ENCODE assay signal across 23 cellular contexts in the genomic region with DNA sequence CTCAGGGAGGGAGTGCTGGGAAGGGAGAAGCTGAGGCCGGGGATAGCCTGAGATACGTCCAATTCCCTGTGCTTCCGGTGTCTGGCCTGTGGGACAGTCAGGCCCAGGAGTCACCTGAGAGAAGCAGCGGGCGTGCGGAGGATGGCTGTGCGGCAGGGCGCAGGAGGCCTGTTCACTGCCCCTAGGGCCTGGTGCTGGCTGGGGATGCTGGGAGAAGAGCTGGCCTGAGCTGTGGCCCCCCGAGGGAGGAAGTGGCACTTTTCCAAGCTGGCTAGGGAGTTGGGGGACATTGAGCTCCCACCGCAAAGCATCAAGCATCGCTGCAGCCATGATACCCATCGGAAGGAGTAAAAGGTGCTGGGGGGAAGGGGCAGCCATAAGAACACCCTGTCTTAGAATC.
"Had no signal": no experiment of that assay in that cellular context is flagged by ENCODE, and none has a peak within 500 bp of the region (broad histone marks: within the 10 kb centered on the region; RNA-seq: fewer than 3 reads in every experiment).

No MANE protein-coding gene starts in this region.

- H3K4me1 Mint-ChIP-seq: endodermal cell had no signal

- H3K4me3 ChIP-seq: colonic mucosa, esophagus squamous epithelium, gastrocnemius medialis, heart right ventricle, left lung, lower lobe of right lung had no signal

- H3K27ac Mint-ChIP-seq: dendritic cell treated with granulocyte-macrophage colony-stimulating factor and Interleukin-4, amounts not matched to agents 40 ng/mL and 50 ng/mL, for 4 days; effector memory CD8-positive, alpha-beta T cell; endodermal cell had no signal

- H3K9me3 Mint-ChIP-seq: dendritic cell treated with granulocyte-macrophage colony-stimulating factor and Interleukin-4, amounts not matched to agents 40 ng/mL and 50 ng/mL, for 4 days; effector memory CD8-positive, alpha-beta T cell; endodermal cell had no signal

- H3K27me3 ChIP-seq: colonic mucosa, esophagus squamous epithelium, gastrocnemius medialis, heart right ventricle, left lung had no signal

- DNase-seq: colonic mucosa; cortex of kidney; effector CD8-positive, alpha-beta T cell; effector memory CD8-positive, alpha-beta T cell; endodermal cell; erythroblast; esophagus squamous epithelium; foreskin fibroblast; foreskin melanocyte; gastrocnemius medialis; glutamatergic neuron; head of caudate nucleus; heart right ventricle; hippocampal formation; left cardiac atrium; left lung; left ventricle myocardium superior; lower lobe of right lung; mesendoderm; midbrain had no signal

- ATAC-seq: effector memory CD8-positive, alpha-beta T cell; esophagus mucosa; gastrocnemius medialis; heart right ventricle; left cardiac atrium; left lung; left ventricle myocardium superior; lower lobe of right lung had no signal

- H3K27ac ChIP-seq: colonic mucosa, epithelial cell of prostate, esophagus squamous epithelium, gastrocnemius medialis, heart right ventricle, left lung, lower lobe of right lung had no signal

- H3K36me3 ChIP-seq: colonic mucosa, esophagus squamous epithelium, gastrocnemius medialis, heart right ventricle, left lung, lower lobe of right lung had no signal

- H3K9me3 ChIP-seq: colonic mucosa, esophagus squamous epithelium, gastrocnemius medialis, left lung, lower lobe of right lung had no signal

- H3K27me3 Mint-ChIP-seq: dendritic cell treated with granulocyte-macrophage colony-stimulating factor and Interleukin-4, amounts not matched to agents 40 ng/mL and 50 ng/mL, for 4 days; effector memory CD8-positive, alpha-beta T cell had no signal

- H3K4me1 ChIP-seq: colonic mucosa, esophagus squamous epithelium, gastrocnemius medialis, heart right ventricle, left lung, lower lobe of right lung had no signal

- H3K4me3 Mint-ChIP-seq: dendritic cell treated with granulocyte-macrophage colony-stimulating factor and Interleukin-4, amounts not matched to agents 40 ng/mL and 50 ng/mL, for 4 days; effector memory CD8-positive, alpha-beta T cell; endodermal cell had no signal
